Comparison of ENCODE assay signal across 13 cellular contexts in genomic region chr11:73365352-73366264, GRCh38. TPM values are rescaled to one million over a fixed set of nuclear protein-coding genes. Genes with fewer than 3 reads are reported as not detected.
DNase-seq lines count a peak whose midpoint lies in the region; ATAC-seq and TF ChIP-seq lines count a peak whose summit lies in the region.
"Had no signal": no experiment of that assay in that cellular context is flagged by ENCODE, and none has a peak within 500 bp of the region (broad histone marks: within the 10 kb centered on the region; RNA-seq: fewer than 3 reads in every experiment).

No MANE protein-coding gene starts in this region.

- 92% methylated on average over 24 of the region's 24 CpGs for WGBS in thymus
- 78 to 81% (median 79%) methylated on average over 24 of the region's 24 CpGs for WGBS in psoas muscle, 3 donors

- H3K36me3 Mint-ChIP-seq in activated T-cell treated with anti-CD3 and anti-CD28 coated beads, Interleukin-2, amount 50 U/mL, for 72 hours (ENCODE audit: insufficient read depth in 2 of 2): no peaks in the 10 kb centered on the region
- no peaks in the 10 kb centered on the region for H3K36me3 Mint-ChIP-seq in T-cell

- no peaks in the 10 kb centered on the region for H3K9me3 Mint-ChIP-seq in activated T-cell treated with anti-CD3 and anti-CD28 coated beads, Interleukin-2, amount 50 U/mL, for 72 hours
- no peaks in the 10 kb centered on the region for H3K9me3 Mint-ChIP-seq in T-cell
- H3K9me3 Mint-ChIP-seq: brain had no signal

- POLR2A ChIA-PET in T-cell (lab: Charles Lee): interaction anchor here in 1 of 2 donors (0.7 kb wide), 1 partner anchor 605 kb away, joined by 3 read pairs; no protein-coding TSS in a partner anchor

- H3K27me3 ChIP-seq in thymus (ENCODE audit: control insufficient read depth, insufficient read depth): no peaks in the 10 kb centered on the region
- H3K27me3 ChIP-seq in psoas muscle (ENCODE audit: insufficient read depth in 3 of 3, low read length in 2 of 3): no peaks in the 10 kb centered on the region

- H3K36me3 ChIP-seq in thymus (ENCODE audit: control insufficient read depth, insufficient read depth) (no peaks in the 10 kb centered on the region), psoas muscle (ENCODE audit: insufficient read depth in 1 of 2, low read depth in 1 of 2) (peaks cover 0 to 42% of the 10 kb centered on the region in 2 donors)

- H3K4me3 ChIP-seq in thymus (ENCODE audit: low read length) (no peak overlapping the region), psoas muscle (no peak overlapping the region)

- H3K4me3 Mint-ChIP-seq in activated T-cell treated with anti-CD3 and anti-CD28 coated beads, Interleukin-2, amount 50 U/mL, for 72 hours: peak overlapping the region in 1 of 2 donors; percentile 23
- peak overlapping the region; percentile 26 to 75 (median 34) for H3K4me3 Mint-ChIP-seq in T-cell
- H3K4me3 Mint-ChIP-seq: brain had no signal

- TF ChIP-seq CTCF in psoas muscle (IDR thresholded peaks at IDR 0.05): no peak

- H3K27ac ChIP-seq in thymus (ENCODE audit: low read depth): peak overlapping the region; percentile 55
- no peak overlapping the region for H3K27ac ChIP-seq in psoas muscle

- H3K4me1 Mint-ChIP-seq in activated T-cell treated with anti-CD3 and anti-CD28 coated beads, Interleukin-2, amount 50 U/mL, for 72 hours (ENCODE audit: low read depth): peaks cover 24% of the 10 kb centered on the region
- peaks cover 25 to 38% (median 34%) of the 10 kb centered on the region in 3 donors for H3K4me1 Mint-ChIP-seq in T-cell

- intact Hi-C loops in psoas muscle (cut with DNase I): no loop called here

- H3K4me1 ChIP-seq in thymus (ENCODE audit: control insufficient read depth, insufficient read depth, low read length): peaks cover 4% of the 10 kb centered on the region
- no peaks in the 10 kb centered on the region for H3K4me1 ChIP-seq in psoas muscle

- DNase-seq in activated T-cell treated with anti-CD3 and anti-CD28 coated beads, Interleukin-2, amount 50 U/mL, for 72 hours: no peak
- DNase-seq in activated T-cell treated with anti-CD3 and anti-CD28 coated beads, Interleukin-2, amount 50 U/mL, for 1 hour: no peak
- DNase-seq in T-cell: peak in 1 of 34 experiments; percentile 21
- DNase-seq in cerebellum (ENCODE audit: low spot score): peak; percentile 50
- no peak for DNase-seq in psoas muscle
- DNase-seq in NCI-H82 treated with DMSO at 0.1 percent for 48 hours (lab: John Stamatoyannopoulos, UW; ENCODE audit: unreplicated experiment): no peak
- DNase-seq: hypothalamus, NCI-H1694 treated with DMSO at 0.1 percent for 48 hours, NCI-H510A treated with DMSO at 0.1 percent for 48 hours had no signal

- no peaks in the 10 kb centered on the region for H3K9me3 ChIP-seq in thymus (ENCODE audit: control insufficient read depth)
- no peaks in the 10 kb centered on the region for H3K9me3 ChIP-seq in psoas muscle

- H3K27ac Mint-ChIP-seq in activated T-cell treated with anti-CD3 and anti-CD28 coated beads, Interleukin-2, amount 50 U/mL, for 72 hours: peak overlapping the region; percentile 89
- H3K27ac Mint-ChIP-seq in T-cell: peak overlapping the region; percentile 86 to 96
- H3K27ac Mint-ChIP-seq: progenitor cell of endocrine pancreas had no signal

- CTCF ChIA-PET in T-cell (lab: Charles Lee): interaction anchor here (0.5 to 1.1 kb wide), 2 partner anchors 8 to 14 kb away, joined by 4 read pairs; no protein-coding TSS in a partner anchor

- peak in 1 of 2 donors; percentile 4 for ATAC-seq in activated T-cell treated with anti-CD3 and anti-CD28 coated beads, Interleukin-2, amount 50 U/mL, for 72 hours (replicated peaks in 1 of 2)
- ATAC-seq in T-cell (replicated peaks in 1 of 4) (peak in 3 of 4 experiments; percentile 12 to 51 (median 30)), GM19395 (IDR thresholded peaks at IDR 0.05; ENCODE audit: unreplicated experiment) (no peak), psoas muscle (no peak)

- H3K27me3 Mint-ChIP-seq in activated T-cell treated with anti-CD3 and anti-CD28 coated beads, Interleukin-2, amount 50 U/mL, for 72 hours (ENCODE audit: low read depth): no peaks in the 10 kb centered on the region
- H3K27me3 Mint-ChIP-seq in T-cell: no peaks in the 10 kb centered on the region
- H3K27me3 Mint-ChIP-seq: brain, progenitor cell of endocrine pancreas had no signal

RNA-seq across cellular contexts. Expression of gene RELT, which starts 10.6 kb away (rescaled TPM):
- total RNA-seq in activated T-cell treated with anti-CD3 and anti-CD28 coated beads, Interleukin-2, amount 50 U/mL, for 72 hours: 10 to 100 TPM; 17.3 to 19.6 TPM
- 100 to 1,000 TPM in 1 of 5 donors, 10 to 100 TPM in 4; 15.6 to 113 (median 19.9) TPM for total RNA-seq in T-cell
- 4.4 TPM for total RNA-seq in cerebellum
- 9.9 TPM for polyA plus RNA-seq in thymus
- 10 to 100 TPM in 3 of 4 donors, 1 to 10 TPM in 1; 9.0 to 33.0 (median 17.2) TPM for total RNA-seq in psoas muscle
- polyA plus RNA-seq in psoas muscle: 10 to 100 TPM in 2 of 3 donors, 1 to 10 TPM in 1; 4.9 to 15.8 (median 15.5) TPM

RNA-seq across cellular contexts. Expression of gene ARHGEF17, which starts 57.5 kb away (rescaled TPM):
- under 1 TPM; 0.05 to 0.07 TPM for total RNA-seq in activated T-cell treated with anti-CD3 and anti-CD28 coated beads, Interleukin-2, amount 50 U/mL, for 72 hours
- total RNA-seq in T-cell (1 to 10 TPM in 1 of 5 donors, under 1 TPM in 4; 0.23 to 1.0 (median 0.49) TPM), cerebellum (33.0 TPM), psoas muscle (10 to 100 TPM; 10.8 to 38.4 (median 15.5) TPM)
- polyA plus RNA-seq in thymus (8.9 TPM), psoas muscle (1 to 10 TPM; 5.7 to 7.9 (median 6.9) TPM)

Comparison
In these comparisons a context has a peak if more than half of its experiments do, and no peak if none do; other contexts are left out.
1. ATAC-seq: peak in T-cell (3 of 4); none in GM19395 (single experiment) and psoas muscle (0 of 4).
2. RNA of gene ARHGEF17, which starts 57.5 kb away (total RNA-seq): 33.0 TPM in cerebellum (single experiment) and 10.8 to 38.4 TPM in psoas muscle; 0.23 to 1.0 TPM in T-cell and 0.05 to 0.07 TPM in activated T-cell treated with anti-CD3 and anti-CD28 coated beads, Interleukin-2, amount 50 U/mL, for 72 hours; every median in the first group is over 4 times any median in the second.